7 cellular contexts compared by ENCODE assay signal in the genomic region with DNA sequence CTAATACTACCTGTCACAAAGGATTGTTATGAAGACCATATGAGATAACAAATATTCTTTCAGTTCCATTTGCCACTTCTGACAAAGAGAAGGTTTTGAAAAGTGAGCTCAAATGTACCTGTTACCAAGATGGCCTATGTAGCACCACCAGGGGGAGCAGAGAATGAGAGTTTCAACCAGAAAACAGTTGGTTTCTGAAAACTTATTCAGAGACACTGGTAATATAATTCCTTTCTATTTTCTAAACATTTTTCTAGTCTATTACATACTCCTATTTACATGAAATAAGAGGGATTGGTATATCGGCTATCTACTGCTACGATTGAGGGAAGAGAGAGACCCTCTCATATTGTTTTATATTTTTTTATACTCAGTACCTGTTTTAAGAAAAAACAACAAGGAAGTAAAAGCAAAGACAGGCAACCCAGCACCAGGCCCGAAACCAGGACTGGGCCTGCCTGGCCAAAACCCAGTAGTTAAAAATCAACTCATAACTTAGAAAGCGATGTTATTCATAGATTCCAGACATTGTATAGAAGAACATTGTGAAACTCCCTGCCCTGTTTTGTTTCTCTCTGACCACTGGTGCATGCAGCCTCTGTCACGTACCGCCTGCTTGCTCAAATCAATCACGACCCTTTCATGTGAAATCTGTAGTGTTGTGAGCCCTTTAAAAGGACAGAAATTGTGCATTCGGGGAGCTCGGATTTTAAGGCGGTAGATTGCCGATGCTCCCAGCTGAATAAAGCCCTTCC. TPM values are rescaled to one million over a fixed set of nuclear protein-coding genes. Genes with fewer than 3 reads are reported as not detected.
DNase-seq lines count a peak whose midpoint lies in the region; ATAC-seq and TF ChIP-seq lines count a peak whose summit lies in the region.

No MANE protein-coding gene starts in this region.

- no peak overlapping the region for H3K9ac ChIP-seq in smooth muscle cell (ENCODE audit: low read depth)

- TF ChIP-seq CTCF in WI38 (IDR thresholded peaks at IDR 0.05; ENCODE audit: low read depth, low read length) (peak; percentile 46), esophagus squamous epithelium (IDR thresholded peaks at IDR 0.05) (peak; percentile 14 to 71 (median 54)), smooth muscle cell (IDR thresholded peaks at IDR 0.05; ENCODE audit: borderline replicate concordance, insufficient read depth, poor library complexity, severe bottlenecking) (peak; percentile 69)

- intact Hi-C loops in esophagus squamous epithelium (cut with DNase I): loop anchor here (10.0 kb wide), 1 partner anchor 290 kb away; no protein-coding TSS in a partner anchor

- H3K9me3 ChIP-seq in esophagus squamous epithelium (no peaks in the 10 kb centered on the region), smooth muscle cell (replicated peaks; ENCODE audit: low read depth) (no peaks in the 10 kb centered on the region)

- WGBS in esophagus squamous epithelium, 2 donors: 66 to 74% methylated on average over 11 of the region's 11 CpGs
- 83% methylated on average over 11 of the region's 11 CpGs for WGBS in smooth muscle cell (ENCODE audit: low lambda C conversion rate)

- H3K4me1 ChIP-seq in esophagus squamous epithelium (peaks cover 0 to 28% (median 0%) of the 10 kb centered on the region in 3 donors), smooth muscle cell (ENCODE audit: low read depth) (no peaks in the 10 kb centered on the region)

- H3K27me3 ChIP-seq in esophagus squamous epithelium (no peaks in the 10 kb centered on the region), smooth muscle cell (ENCODE audit: low read depth) (no peaks in the 10 kb centered on the region)

- H3K36me3 ChIP-seq in esophagus squamous epithelium (no peaks in the 10 kb centered on the region), smooth muscle cell (ENCODE audit: low read depth) (no peaks in the 10 kb centered on the region)

- no peak overlapping the region for H3K4me2 ChIP-seq in smooth muscle cell

- DNase-seq in ELR (ENCODE audit: low read depth): peak; percentile 49
- no peak for DNase-seq in esophagus squamous epithelium (lab: John Stamatoyannopoulos, UW)
- no peak for DNase-seq in smooth muscle cell (lab: John Stamatoyannopoulos, UW; ENCODE audit: unreplicated experiment)
- no peak for DNase-seq in NCI-H446 treated with DMSO at 0.1 percent for 48 hours (lab: John Stamatoyannopoulos, UW)

- H3K79me2 ChIP-seq in smooth muscle cell (ENCODE audit: low read depth): no peaks in the 10 kb centered on the region

- H3F3A ChIP-seq in smooth muscle cell (ENCODE audit: low read depth): no peaks in the 10 kb centered on the region

- H4K20me1 ChIP-seq in smooth muscle cell (ENCODE audit: low read depth): no peaks in the 10 kb centered on the region

- no peak overlapping the region for H2AFZ ChIP-seq in smooth muscle cell (ENCODE audit: low read depth)

- TF ChIP-seq POLR2A in esophagus squamous epithelium (IDR thresholded peaks at IDR 0.05): no peak

- H3K4me3 ChIP-seq in WI38 (ENCODE audit: low read depth, low read length): no peak overlapping the region
- no peak overlapping the region for H3K4me3 ChIP-seq in esophagus squamous epithelium
- H3K4me3 ChIP-seq in smooth muscle cell: no peak overlapping the region

- H3K27ac ChIP-seq in esophagus squamous epithelium: peak overlapping the region in 3 of 4 donors; percentile 20 to 52 (median 40)
- H3K27ac ChIP-seq in smooth muscle cell (ENCODE audit: low read depth): no peak overlapping the region

- peak; percentile 86 for ATAC-seq in GM19395 (IDR thresholded peaks at IDR 0.05; ENCODE audit: unreplicated experiment)
- ATAC-seq in HG03378 (IDR thresholded peaks at IDR 0.05; ENCODE audit: unreplicated experiment): peak; percentile 78

RNA-seq across cellular contexts. Expression of gene IL23R, which starts 48.3 kb away (rescaled TPM):
- total RNA-seq in esophagus squamous epithelium (under 1 TPM in 2 of 4 donors, not detected in 2; under 0.01 to 0.22 TPM), smooth muscle cell (not detected in 2 replicates)
- polyA plus RNA-seq in smooth muscle cell: not detected in 2 replicates
